8 cellular contexts compared by ENCODE assay signal in the genomic region with DNA sequence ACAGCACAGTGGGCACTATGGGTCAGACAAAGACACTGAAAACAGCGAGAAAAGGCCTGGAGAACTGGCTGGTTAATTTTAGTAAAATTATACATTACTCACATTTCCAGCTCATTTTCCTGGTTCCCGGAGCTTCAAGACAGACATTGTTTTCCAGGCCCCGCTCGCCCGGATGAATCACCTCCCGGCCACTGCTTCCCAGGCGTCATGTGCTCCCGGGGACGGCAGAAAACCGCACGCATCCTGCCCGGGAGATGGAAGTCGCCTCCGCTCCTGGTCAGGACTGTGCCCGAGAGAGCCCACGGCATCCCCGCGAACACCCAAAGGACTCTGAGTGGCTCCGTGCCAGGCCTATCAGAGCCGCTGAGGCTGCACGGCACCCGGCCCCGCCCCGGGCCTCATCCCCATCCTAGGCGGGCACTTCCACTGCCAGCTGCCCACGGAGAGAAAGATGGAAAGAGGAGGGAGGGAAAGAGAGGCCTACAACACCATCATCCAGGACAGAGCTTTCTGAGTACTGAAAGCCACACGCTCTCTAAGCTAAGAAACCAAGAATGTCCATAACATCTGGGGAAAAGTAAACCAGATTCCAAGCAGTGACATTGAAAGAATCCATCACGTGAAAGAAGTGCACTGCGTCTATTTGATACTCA.
A peak's percentile ranks its signal among the peaks of the same experiment; 100 is the strongest.
DNase-seq lines count a peak whose midpoint lies in the region; ATAC-seq, FAIRE-seq and TF ChIP-seq lines count a peak whose summit lies in the region.

No MANE protein-coding gene starts in this region.

- peak overlapping the region; percentile 30 for H3K4me3 ChIP-seq in BJ (ENCODE audit: low read depth, low read length)
- no peak overlapping the region for H3K4me3 ChIP-seq in pancreas

- CTCF ChIA-PET in BJ (lab: Yijun Ruan, JAX) = interaction anchor here (0.7 to 2.1 kb wide), 5 partner anchors 19 to 83 kb away, joined by 3 to 5 read pairs (median 3); no protein-coding TSS in a partner anchor

- POLR2A ChIA-PET in BJ (lab: Charles Lee) = interaction anchor here (0.5 kb wide), 1 partner anchor 35 kb away, joined by 4 read pairs; no protein-coding TSS in a partner anchor

- intact Hi-C loops in pancreas (cut with DNase I) = no loop called here

- no peaks in the 10 kb centered on the region for H3K9me3 ChIP-seq in pancreas

- H3K27me3 ChIP-seq in BJ (ENCODE audit: control insufficient read depth, insufficient read depth, low read length) (no peaks in the 10 kb centered on the region), pancreas (no peaks in the 10 kb centered on the region)

- DNase-seq in BJ (ENCODE audit: low read depth) = peak; percentile 75
- peak; percentile 89 for DNase-seq in SW480 (ENCODE audit: low spot score)
- DNase-seq in foreskin melanocyte = peak; percentile 97
- peak in 1 of 6 donors; percentile 60 for DNase-seq in pancreas
- DNase-seq in activated CD4-positive, CD25-positive, alpha-beta regulatory T cell treated with anti-CD3 and anti-CD28 coated beads, Interleukin-2, amount 50 U/mL, for 72 hours = no peak
- no peak for DNase-seq in NCI-H510A treated with DMSO at 0.1 percent for 48 hours (lab: John Stamatoyannopoulos, UW)
- DNase-seq in activated CD4-positive, CD25-positive, alpha-beta regulatory T cell (lab: John Stamatoyannopoulos, UW) = no peak

- TF ChIP-seq CTCF in BJ (IDR thresholded peaks at IDR 0.05; ENCODE audit: insufficient read depth, low read depth, low read length) (no peak), pancreas (IDR thresholded peaks at IDR 0.05) (no peak)

- peaks cover 14% of the 10 kb centered on the region for H3K36me3 ChIP-seq in BJ (ENCODE audit: control insufficient read depth, insufficient read depth, low read length)
- H3K36me3 ChIP-seq in pancreas = peaks cover 0 to 4% (median 0%) of the 10 kb centered on the region in 3 donors

- ATAC-seq in pancreas (peak; percentile 36 to 58 (median 52)), HG03571 (IDR thresholded peaks at IDR 0.05; ENCODE audit: unreplicated experiment) (no peak)

- FAIRE-seq in pancreas (lab: Jason Lieb, UNC) = no peak

- WGBS in pancreas, 2 donors = 84% methylated on average over 29 of the region's 29 CpGs

- H3K4me1 ChIP-seq in pancreas = no peaks in the 10 kb centered on the region

- H3K27ac ChIP-seq in pancreas = peak overlapping the region in 3 of 4 donors; percentile 34 to 75 (median 55)

Comparison
In these comparisons a context has a peak if more than half of its experiments do, and no peak if none do; other contexts are left out.
1. DNase-seq: peak in BJ (single experiment), SW480 (single experiment) and foreskin melanocyte (single experiment); none in activated CD4-positive, CD25-positive, alpha-beta regulatory T cell treated with anti-CD3 and anti-CD28 coated beads, Interleukin-2, amount 50 U/mL, for 72 hours (single experiment), NCI-H510A treated with DMSO at 0.1 percent for 48 hours (single experiment) and activated CD4-positive, CD25-positive, alpha-beta regulatory T cell (0 of 4).